Comparison of ENCODE assay signal across 10 cellular contexts in genomic region chr1:54980528-54981241, GRCh38. TPM values are rescaled to one million over a fixed set of nuclear protein-coding genes. Genes with fewer than 3 reads are reported as not detected.
DNase-seq lines count a peak whose midpoint lies in the region; ATAC-seq, FAIRE-seq and TF ChIP-seq lines count a peak whose summit lies in the region.
"Had no signal": no experiment of that assay in that cellular context is flagged by ENCODE, and none has a peak within 500 bp of the region (broad histone marks: within the 10 kb centered on the region; RNA-seq: fewer than 3 reads in every experiment).

TMEM61 (plus strand) TSS chr1:54980628; CDS start chr1:54981066, 438 bp downstream.

- ATAC-seq in gastrocnemius medialis (peak; percentile 64 to 72), HG03378 (IDR thresholded peaks at IDR 0.05; ENCODE audit: unreplicated experiment) (no peak)

- WGBS in hepatocyte (ENCODE audit: low lambda C conversion rate, missing lambda C conversion rate), result 12% methylated on average over 37 of the region's 69 CpGs

- no peaks in the 10 kb centered on the region for H4K20me1 ChIP-seq in hepatocyte (ENCODE audit: insufficient read depth, poor library complexity, severe bottlenecking)

- H3K36me3 ChIP-seq in ascending aorta (no peaks in the 10 kb centered on the region), hepatocyte (replicated peaks; ENCODE audit: insufficient read depth, low read depth) (no peaks in the 10 kb centered on the region), gastrocnemius medialis (no peaks in the 10 kb centered on the region)

- H3K4me3 ChIP-seq in ascending aorta (peak within 1 kb of the TSS; percentile 53 to 65), hepatocyte (peak within 1 kb of the TSS; percentile 27), gastrocnemius medialis (peak within 1 kb of the TSS; percentile 49 to 54 (median 52))

- in situ Hi-C loops in gastrocnemius medialis (cut with MboI; ENCODE audit: low sequenced_read_pairs in 4 of 4), result no loop called here

- intact Hi-C loops in ascending aorta (cut with DNase I), result no loop called here
- intact Hi-C loops in gastrocnemius medialis (cut with DNase I; ENCODE audit: low total_unique reads), result no loop called here

- no peak for TF ChIP-seq CTCF in ascending aorta (IDR thresholded peaks at IDR 0.05)
- no peak for TF ChIP-seq CTCF in hepatocyte (IDR thresholded peaks at IDR 0.05; ENCODE audit: poor library complexity)
- TF ChIP-seq CTCF in gastrocnemius medialis (IDR thresholded peaks at IDR 0.05 in 4 of 5, conservative IDR thresholded peaks at IDR 0.05 in 1 of 5), result no peak

- peaks cover 0 to 10% of the 10 kb centered on the region in 2 donors for H3K4me1 ChIP-seq in ascending aorta
- H3K4me1 ChIP-seq in hepatocyte (ENCODE audit: insufficient read depth), result peaks cover 5% of the 10 kb centered on the region
- H3K4me1 ChIP-seq in gastrocnemius medialis, result peaks cover 0 to 5% of the 10 kb centered on the region in 2 donors

- FAIRE-seq in H54 (lab: Jason Lieb, UNC), result no peak

- H3K27me3 ChIP-seq in ascending aorta (no peaks in the 10 kb centered on the region), hepatocyte (peaks cover 38% of the 10 kb centered on the region), gastrocnemius medialis (no peaks in the 10 kb centered on the region)

- peak within 1 kb of the TSS; percentile 97 for H3K4me2 ChIP-seq in hepatocyte

- peak within 1 kb of the TSS; percentile 74 for H2AFZ ChIP-seq in hepatocyte

- H3K9me3 ChIP-seq in ascending aorta (no peaks in the 10 kb centered on the region), hepatocyte (ENCODE audit: low read depth) (no peaks in the 10 kb centered on the region), gastrocnemius medialis (no peaks in the 10 kb centered on the region)

- H3K27ac ChIP-seq in ascending aorta, result no peak within 1 kb of the TSS
- H3K27ac ChIP-seq in hepatocyte, result no peak within 1 kb of the TSS
- H3K27ac ChIP-seq in gastrocnemius medialis, result no peak within 1 kb of the TSS

- no peak for TF ChIP-seq POLR2A in H54 (IDR thresholded peaks at IDR 0.05; ENCODE audit: low read depth, low read length)
- no peak for TF ChIP-seq POLR2A in gastrocnemius medialis (IDR thresholded peaks at IDR 0.05)

- DNase-seq in H54 (ENCODE audit: insufficient read length, low spot score) (peak; percentile 0), ascending aorta (ENCODE audit: low spot score in 2 of 2) (peak in 1 of 2 donors; percentile 61), hepatocyte (ENCODE audit: low spot score) (peak; percentile 50), gastrocnemius medialis (no peak), NCI-H345 (lab: John Stamatoyannopoulos, UW) (no peak), HUDEP-2 (lab: John Stamatoyannopoulos, UW; ENCODE audit: unreplicated experiment in 76 of 76) (no peak)
- DNase-seq in activated naive CD4-positive, alpha-beta T cell treated with anti-CD3 and anti-CD28 coated beads, Interleukin-2, amount 50 U/mL, for 16 hours, result no peak
- DNase-seq: activated T-cell treated with anti-CD3 and anti-CD28 coated beads for 4 hours, NCI-H524 treated with DMSO at 0.1 percent for 48 hours had no signal

- H3K79me2 ChIP-seq in hepatocyte, result no peaks in the 10 kb centered on the region

- no peaks in the 10 kb centered on the region for H3K9me2 ChIP-seq in hepatocyte (replicated peaks; ENCODE audit: insufficient read depth)

RNA-seq across cellular contexts. Expression of gene TMEM61, which starts in this region (rescaled TPM):
- total RNA-seq in ascending aorta (not detected), hepatocyte (0.90 TPM in 1 of 2 replicates, not detected in the other), gastrocnemius medialis (under 1 TPM in 1 of 4 donors, not detected in 3; 0.58 TPM)
- polyA plus RNA-seq in hepatocyte, result 0.22 and 0.99 TPM in 2 replicates

Comparison
In these comparisons a context has a peak if more than half of its experiments do, and no peak if none do; other contexts are left out.
1. Peak in DNase-seq, H3K4me3 ChIP-seq and H3K4me2 ChIP-seq in hepatocyte; RNA of the gene not detected or under 1 TPM.
2. Peak in ATAC-seq and H3K4me3 ChIP-seq in gastrocnemius medialis; RNA of the gene not detected or under 1 TPM.